In genomic region chr1:41765109-41765655, GRCh38 we compare ENCODE assay signal across 15 cellular contexts.
DNase-seq lines count a peak whose midpoint lies in the region; ATAC-seq and TF ChIP-seq lines count a peak whose summit lies in the region.
"Had no signal": no experiment of that assay in that cellular context is flagged by ENCODE, and none has a peak within 500 bp of the region (broad histone marks: within the 10 kb centered on the region; RNA-seq: fewer than 3 reads in every experiment).

No MANE protein-coding gene starts in this region.

- ATAC-seq in left ventricle myocardium superior: peak; percentile 59
- no peak for ATAC-seq in left colon
- ATAC-seq: activated naive CD8-positive, alpha-beta T cell treated with anti-CD3 and anti-CD28 coated beads, Interleukin-2, amount 50 U/mL, for 24 hours had no signal

- H3K27me3 ChIP-seq in HL-60 (ENCODE audit: insufficient read depth, poor library complexity, severe bottlenecking) (no peaks in the 10 kb centered on the region), spleen (replicated peaks in 1 of 7) (no peaks in the 10 kb centered on the region), A673 (replicated peaks; ENCODE audit: insufficient read depth, low read depth, low read length, poor library complexity) (no peaks in the 10 kb centered on the region)
- H3K27me3 ChIP-seq: cardiac muscle cell, pancreas had no signal

- H3K4me3 ChIP-seq in HL-60 (replicated peaks; ENCODE audit: insufficient read depth, low read length) (no peak overlapping the region), spleen (no peak overlapping the region), A673 (ENCODE audit: low read depth, low read length, poor library complexity, severe bottlenecking) (no peak overlapping the region)
- H3K4me3 ChIP-seq: cardiac muscle cell, pancreas had no signal

- POLR2A ChIA-PET in A673 (lab: Charles Lee; ENCODE audit: low non-redundant PET): no interaction called here

- DNase-seq in HL-60 (ENCODE audit: low read depth in 1 of 2, low spot score in 1 of 2) (peak; percentile 63 to 74), SKM-1 (lab: John Stamatoyannopoulos, UW; ENCODE audit: unreplicated experiment) (peak; percentile 92), left ventricle myocardium superior (no peak), spleen (peak; percentile 2), H4 (ENCODE audit: low spot score) (no peak), left colon (no peak), A673 (ENCODE audit: low spot score) (no peak)
- no peak for DNase-seq in activated CD4-positive, CD25-positive, alpha-beta regulatory T cell (lab: John Stamatoyannopoulos, UW)
- DNase-seq: activated CD4-positive, alpha-beta memory T cell treated with anti-CD3 and anti-CD28 coated beads, Interleukin-2, amount 10 ng/mL, durations not matched to agents 7 days and 5 days; activated naive CD8-positive, alpha-beta T cell treated with anti-CD3 and anti-CD28 coated beads, Interleukin-2, amount 50 U/mL, for 24 hours; CD8-positive, alpha-beta memory T cell; NCI-H2081; NCI-H774; pancreas had no signal

- 5 to 13% (median 11%) methylated on average over 3 of the region's 3 CpGs for WGBS in spleen, 5 donors

- intact Hi-C loops in left ventricle myocardium superior (cut with micrococcal nuclease) (no loop called here), spleen (cut with DNase I; ENCODE audit: low total_unique reads) (no loop called here), left colon (cut with DNase I, micrococcal nuclease) (no loop called here), A673 (cut with micrococcal nuclease; ENCODE audit: unreplicated experiment) (no loop called here)

- H3K36me3 ChIP-seq in spleen (no peaks in the 10 kb centered on the region), A673 (ENCODE audit: insufficient read depth, low read length, poor library complexity, severe bottlenecking) (no peaks in the 10 kb centered on the region)
- H3K36me3 ChIP-seq: cardiac muscle cell, pancreas had no signal

- TF ChIP-seq CTCF in HL-60 (IDR thresholded peaks at IDR 0.05; ENCODE audit: insufficient read depth, low read length) (no peak), spleen (IDR thresholded peaks at IDR 0.05 in 8 of 11, conservative IDR thresholded peaks at IDR 0.05 in 3 of 11) (no peak), A673 (conservative IDR thresholded peaks at IDR 0.05; ENCODE audit: low read depth, low read length) (no peak)

- CTCF ChIA-PET in A673 (lab: Charles Lee): no interaction called here

- H3K9me3 ChIP-seq in spleen (peaks cover 0 to 13% (median 10%) of the 10 kb centered on the region in 8 donors), A673 (ENCODE audit: low read depth, low read length, poor library complexity, severe bottlenecking) (no peaks in the 10 kb centered on the region)
- H3K9me3 ChIP-seq: pancreas had no signal

- TF ChIP-seq POLR2A in spleen (IDR thresholded peaks at IDR 0.05): no peak

- H3K27ac ChIP-seq in HL-60 (replicated peaks) (peak overlapping the region; percentile 62), spleen (peak overlapping the region in 6 of 8 donors; percentile 34 to 76 (median 62)), A673 (ENCODE audit: low read depth, low read length, poor library complexity, severe bottlenecking) (no peak overlapping the region)
- H3K27ac ChIP-seq: cardiac muscle cell, pancreas had no signal

- H3K4me1 ChIP-seq in spleen (peaks cover 10 to 63% (median 49%) of the 10 kb centered on the region in 6 donors), A673 (ENCODE audit: insufficient read depth, low read length, poor library complexity, severe bottlenecking) (no peaks in the 10 kb centered on the region)
- H3K4me1 ChIP-seq: pancreas had no signal

- no TSS peak for BruUV-seq in A673 (replicated peaks; lab: Mats Ljungman, UMichigan)

Comparison
In these comparisons a context has a peak if more than half of its experiments do, and no peak if none do; other contexts are left out.
1. DNase-seq: peak in HL-60 (2 of 2), SKM-1 (single experiment) and spleen (single experiment); none in left ventricle myocardium superior (single experiment), H4 (single experiment), activated CD4-positive, CD25-positive, alpha-beta regulatory T cell (0 of 4), left colon (0 of 2) and A673 (single experiment).